In the genomic region with DNA sequence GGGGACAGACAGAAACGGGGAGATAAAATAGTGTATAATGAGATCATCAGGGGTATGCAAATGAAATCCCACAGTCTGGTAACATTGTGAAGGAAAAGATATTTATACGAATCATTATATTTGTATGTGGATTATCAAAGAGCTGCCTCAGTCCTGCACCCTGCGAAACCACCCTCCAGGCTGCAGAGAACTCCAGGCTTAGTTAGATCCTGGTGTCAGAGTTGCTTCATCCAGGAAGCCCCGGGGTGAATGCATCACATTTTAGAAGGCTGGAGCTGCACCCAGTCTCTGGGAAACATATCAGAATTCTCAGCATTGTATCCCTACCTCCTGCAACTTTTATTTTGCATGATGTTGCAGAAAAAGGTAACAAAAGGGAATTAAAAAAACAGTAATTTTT, we compare ENCODE assay signal across 24 cellular contexts.
"Had no signal": no experiment of that assay in that cellular context is flagged by ENCODE, and none has a peak within 500 bp of the region (broad histone marks: within the 10 kb centered on the region; RNA-seq: fewer than 3 reads in every experiment).

No MANE protein-coding gene starts in this region.

- ATAC-seq: heart right ventricle, left cardiac atrium, left lung, psoas muscle, right cardiac atrium, upper lobe of right lung had no signal

- H3K27me3 ChIP-seq: colonic mucosa, foreskin keratinocyte, heart right ventricle, left lung, ovary, sigmoid colon, tibial nerve, upper lobe of right lung, uterus had no signal

- H3K4me1 ChIP-seq: colonic mucosa, foreskin keratinocyte, heart right ventricle, left lung, psoas muscle, sigmoid colon, upper lobe of right lung, uterus had no signal

- H3K36me3 Mint-ChIP-seq: naive thymus-derived CD8-positive, alpha-beta T cell; stimulated activated naive B cell treated with anti-CD40 and anti-IgM and Interleukin-4, amounts not matched to agents 10 μg/mL and 1 μg/mL and 100 μg/mL, for 72 hours had no signal

- H3K9me3 Mint-ChIP-seq: stimulated activated naive CD8-positive, alpha-beta T cell treated with anti-CD3 and anti-CD28 coated beads, Interleukin-15, Interleukin-2, amounts not matched to agents 100 ng/mL and 50 ng/mL, for 24 hours had no signal

- H3K27ac Mint-ChIP-seq: effector memory CD8-positive, alpha-beta T cell; stimulated activated naive B cell treated with anti-CD40 and anti-IgM and Interleukin-4, amounts not matched to agents 10 μg/mL and 1 μg/mL and 100 μg/mL, for 72 hours; stimulated activated naive CD8-positive, alpha-beta T cell treated with anti-CD3 and anti-CD28 coated beads, Interleukin-15, Interleukin-2, amounts not matched to agents 100 ng/mL and 50 ng/mL, for 24 hours had no signal

- H3K9me3 ChIP-seq: colonic mucosa, left lung, ovary, psoas muscle, sigmoid colon, thoracic aorta, tibial nerve, upper lobe of right lung, uterus had no signal

- DNase-seq: colonic mucosa; dermis blood vessel endothelial cell; glutamatergic neuron; heart right ventricle; hippocampal formation; left cardiac atrium; left lung; mesenchymal stem cell; naive thymus-derived CD8-positive, alpha-beta T cell; occipital lobe; ovary; posterior cingulate gyrus; psoas muscle; right cardiac atrium; sigmoid colon; stimulated activated CD4-positive, alpha-beta T cell treated with anti-CD3 and anti-CD28 coated beads, Interleukin-4, amount 100 ng/mL, for 24 hours; upper lobe of right lung; uterus had no signal

- H3K27ac ChIP-seq: colonic mucosa, foreskin keratinocyte, heart right ventricle, left lung, ovary, psoas muscle, sigmoid colon, thoracic aorta, tibial nerve, upper lobe of right lung, uterus had no signal

- H3K4me3 ChIP-seq: colonic mucosa, heart right ventricle, left lung, ovary, psoas muscle, sigmoid colon, thoracic aorta, tibial nerve, upper lobe of right lung, uterus had no signal

- H3K36me3 ChIP-seq: colonic mucosa, heart right ventricle, left lung, ovary, sigmoid colon, thoracic aorta, tibial nerve, upper lobe of right lung, uterus had no signal

- H3K4me3 Mint-ChIP-seq: effector memory CD8-positive, alpha-beta T cell; naive thymus-derived CD8-positive, alpha-beta T cell; stimulated activated naive CD8-positive, alpha-beta T cell treated with anti-CD3 and anti-CD28 coated beads, Interleukin-15, Interleukin-2, amounts not matched to agents 100 ng/mL and 50 ng/mL, for 24 hours had no signal

- H3K27me3 Mint-ChIP-seq: effector memory CD8-positive, alpha-beta T cell; naive thymus-derived CD8-positive, alpha-beta T cell; stimulated activated naive B cell treated with anti-CD40 and anti-IgM and Interleukin-4, amounts not matched to agents 10 μg/mL and 1 μg/mL and 100 μg/mL, for 72 hours; stimulated activated naive CD8-positive, alpha-beta T cell treated with anti-CD3 and anti-CD28 coated beads, Interleukin-15, Interleukin-2, amounts not matched to agents 100 ng/mL and 50 ng/mL, for 24 hours had no signal
